In the genomic region with DNA sequence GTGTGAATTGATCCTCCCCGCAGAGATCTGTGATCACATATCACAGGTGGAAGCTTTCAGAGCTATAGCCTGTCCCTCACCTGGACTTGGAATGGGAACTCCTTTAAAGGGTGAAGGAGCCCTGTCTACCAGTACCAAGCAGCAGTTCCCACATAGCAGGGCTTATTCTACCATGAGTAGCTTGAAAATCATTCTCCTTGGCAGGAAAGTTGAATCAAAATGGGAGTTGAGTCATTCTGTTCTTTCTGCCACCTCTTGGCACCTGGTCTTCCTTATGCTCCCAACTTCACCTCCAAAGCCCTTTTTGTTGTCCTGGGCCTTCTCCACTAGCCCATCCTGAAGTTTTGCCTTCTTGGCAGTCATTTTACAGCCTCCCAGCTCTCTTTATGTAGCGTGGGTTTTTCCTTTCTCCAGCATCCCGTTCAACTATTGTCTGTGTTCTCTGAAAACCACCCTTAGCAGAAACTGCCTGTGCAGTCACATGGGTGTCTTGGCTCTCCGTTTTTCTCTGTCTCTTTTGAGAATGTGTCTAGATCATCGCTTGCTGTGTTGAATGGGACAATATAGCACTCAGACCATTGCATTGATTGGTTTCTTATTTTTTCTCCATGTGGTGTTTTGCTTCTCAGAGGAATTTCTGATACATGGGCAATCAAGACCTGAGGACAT, we compare ENCODE assay signal across 15 cellular contexts.
A peak's percentile ranks its signal among the peaks of the same experiment; 100 is the strongest.
DNase-seq lines count a peak whose midpoint lies in the region; ATAC-seq and TF ChIP-seq lines count a peak whose summit lies in the region.
"Had no signal": no experiment of that assay in that cellular context is flagged by ENCODE, and none has a peak within 500 bp of the region (broad histone marks: within the 10 kb centered on the region; RNA-seq: fewer than 3 reads in every experiment).

No MANE protein-coding gene starts in this region.

- peaks cover 33% of the 10 kb centered on the region for H3K4me1 Mint-ChIP-seq in T-helper 17 cell
- peaks cover 44% of the 10 kb centered on the region for H3K4me1 Mint-ChIP-seq in endodermal cell
- H3K4me1 Mint-ChIP-seq in nephron, result peaks cover 67% of the 10 kb centered on the region

- ATAC-seq in T-helper 17 cell, result no peak
- ATAC-seq: activated naive CD4-positive, alpha-beta T cell treated with anti-CD3 and anti-CD28 coated beads, Interleukin-2, amount 50 U/mL, for 72 hours; T-cell had no signal

- H3K4me3 ChIP-seq in endodermal cell (ENCODE audit: low read length) (peak overlapping the region; percentile 26), thyroid gland (replicated peaks in 1 of 3) (no peak overlapping the region)
- H3K4me3 ChIP-seq: colonic mucosa had no signal

- H3K4me3 Mint-ChIP-seq in T-helper 17 cell, result no peak overlapping the region
- no peak overlapping the region for H3K4me3 Mint-ChIP-seq in endodermal cell
- H3K4me3 Mint-ChIP-seq in nephron, result no peak overlapping the region
- H3K4me3 Mint-ChIP-seq: CD4-positive, alpha-beta T cell; T-cell had no signal

- intact Hi-C loops in thyroid gland (cut with DNase I), result no loop called here

- no peak overlapping the region for H3K9ac ChIP-seq in endodermal cell (ENCODE audit: extremely low read depth, low read length, poor library complexity, severe bottlenecking)

- H3K27me3 ChIP-seq in endodermal cell (ENCODE audit: control insufficient read depth, insufficient read depth, low read length, poor library complexity, severe bottlenecking) (no peaks in the 10 kb centered on the region), thyroid gland (no peaks in the 10 kb centered on the region)
- H3K27me3 ChIP-seq: colonic mucosa had no signal

- H3K9me3 Mint-ChIP-seq in endodermal cell (no peaks in the 10 kb centered on the region), nephron (no peaks in the 10 kb centered on the region)
- H3K9me3 Mint-ChIP-seq: activated naive CD4-positive, alpha-beta T cell treated with anti-CD3 and anti-CD28 coated beads, Interleukin-2, amount 50 U/mL, for 72 hours; CD4-positive, alpha-beta T cell; T-cell had no signal

- peaks cover 2% of the 10 kb centered on the region for H3K36me3 Mint-ChIP-seq in T-helper 17 cell (ENCODE audit: low read depth)
- peaks cover 6% of the 10 kb centered on the region for H3K36me3 Mint-ChIP-seq in endodermal cell (ENCODE audit: low read depth)
- H3K36me3 Mint-ChIP-seq in nephron (ENCODE audit: low read depth), result peaks cover 4% of the 10 kb centered on the region
- H3K36me3 Mint-ChIP-seq: activated naive CD4-positive, alpha-beta T cell treated with anti-CD3 and anti-CD28 coated beads, Interleukin-2, amount 50 U/mL, for 72 hours had no signal

- H3K27me3 Mint-ChIP-seq in T-helper 17 cell (no peaks in the 10 kb centered on the region), endodermal cell (ENCODE audit: insufficient read depth) (peaks cover 38% of the 10 kb centered on the region), nephron (ENCODE audit: low read depth) (no peaks in the 10 kb centered on the region)
- H3K27me3 Mint-ChIP-seq: CD4-positive, alpha-beta T cell; T-cell had no signal

- no peak for TF ChIP-seq CTCF in endodermal cell (conservative IDR thresholded peaks at IDR 0.05)
- TF ChIP-seq CTCF in nephron (IDR thresholded peaks at IDR 0.05; ENCODE audit: unreplicated experiment in 3 of 3), result no peak
- no peak for TF ChIP-seq CTCF in thyroid gland (IDR thresholded peaks at IDR 0.05)

- no peak for TF ChIP-seq POLR2A in thyroid gland (IDR thresholded peaks at IDR 0.05)

- DNase-seq in T-helper 17 cell (no peak), endodermal cell (no peak), thyroid gland (no peak), GDM1 (lab: John Stamatoyannopoulos, UW) (no peak)
- no peak for DNase-seq in stimulated activated CD4-positive, alpha-beta T cell treated with anti-CD3 and anti-CD28 coated beads, Interleukin-4, amount 100 ng/mL, for 4 hours
- no peak for DNase-seq in activated effector memory CD4-positive, alpha-beta T cell treated with anti-CD3 and anti-CD28 coated beads, Interleukin-2, amount 50 U/mL, for 16 hours
- DNase-seq: activated CD4-positive, alpha-beta T cell treated with anti-CD3 and anti-CD28 coated beads for 1 hour; CD4-positive, alpha-beta T cell; colonic mucosa; NCI-H1930; NCI-H82; RPMI8226; T-cell had no signal

- 87 to 91% methylated on average over 5 of the region's 5 CpGs for WGBS in endodermal cell (ENCODE audit: insufficient coverage in 1 of 2, insufficient read length in 1 of 2), 2 experiments
- 87 to 92% methylated on average over 5 of the region's 5 CpGs for WGBS in thyroid gland, 2 donors

- H3K27ac ChIP-seq in endodermal cell (ENCODE audit: low read depth, low read length), result no peak overlapping the region
- peak overlapping the region in 2 of 3 donors; percentile 88 to 97 for H3K27ac ChIP-seq in thyroid gland
- H3K27ac ChIP-seq: colonic mucosa had no signal

- H3K27ac Mint-ChIP-seq in T-helper 17 cell, result peak overlapping the region; percentile 19
- H3K27ac Mint-ChIP-seq in endodermal cell, result no peak overlapping the region
- peak overlapping the region in 2 of 3 experiments; percentile 9 to 15 for H3K27ac Mint-ChIP-seq in nephron
- H3K27ac Mint-ChIP-seq: activated naive CD4-positive, alpha-beta T cell treated with anti-CD3 and anti-CD28 coated beads, Interleukin-2, amount 50 U/mL, for 72 hours; CD4-positive, alpha-beta T cell; T-cell had no signal

- H3K36me3 ChIP-seq in endodermal cell (ENCODE audit: control insufficient read depth, insufficient read depth, low read length) (no peaks in the 10 kb centered on the region), thyroid gland (no peaks in the 10 kb centered on the region)
- H3K36me3 ChIP-seq: colonic mucosa had no signal

- H3K9me3 ChIP-seq in T-helper 17 cell (ENCODE audit: control insufficient read depth, low read length, poor library complexity, severe bottlenecking) (no peaks in the 10 kb centered on the region), endodermal cell (ENCODE audit: control insufficient read depth, low read length) (no peaks in the 10 kb centered on the region), thyroid gland (no peaks in the 10 kb centered on the region)
- H3K9me3 ChIP-seq: colonic mucosa had no signal

- H3K4me1 ChIP-seq in endodermal cell (ENCODE audit: control insufficient read depth, insufficient read depth, low read length) (peaks cover 33% of the 10 kb centered on the region), thyroid gland (peaks cover 36 to 46% of the 10 kb centered on the region in 2 donors)
